In the genomic region with DNA sequence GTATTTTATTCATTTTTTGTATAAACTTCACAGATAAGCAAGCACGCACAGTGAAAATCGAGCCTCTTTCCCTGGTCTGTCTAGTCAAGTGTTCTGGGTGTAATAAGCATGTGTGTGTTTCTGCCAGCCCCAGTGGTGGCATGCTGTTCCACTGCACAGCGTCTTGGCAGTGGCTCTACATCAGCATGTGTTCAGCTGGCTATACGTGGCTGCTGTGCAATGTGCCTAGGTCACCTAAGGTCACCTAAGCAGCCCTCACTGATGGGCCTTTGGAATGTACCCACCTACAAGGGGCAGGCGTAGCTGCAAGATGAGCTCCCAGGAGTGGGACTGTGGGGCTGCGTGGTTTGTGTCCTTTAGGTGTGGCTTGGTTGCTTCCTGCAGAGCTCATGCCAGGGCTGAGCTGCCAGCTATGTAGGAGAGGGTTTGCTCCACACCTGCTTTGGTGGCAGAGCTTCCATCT, we compare ENCODE assay signal across 8 cellular contexts. TPM values are rescaled to one million over a fixed set of nuclear protein-coding genes. Genes with fewer than 3 reads are reported as not detected.
DNase-seq lines count a peak whose midpoint lies in the region; ATAC-seq and TF ChIP-seq lines count a peak whose summit lies in the region.
"Had no signal": no experiment of that assay in that cellular context is flagged by ENCODE, and none has a peak within 500 bp of the region (broad histone marks: within the 10 kb centered on the region; RNA-seq: fewer than 3 reads in every experiment).

No MANE protein-coding gene starts in this region.

- H3K27me3 ChIP-seq in brain microvascular endothelial cell (replicated peaks) = no peaks in the 10 kb centered on the region

- no peak overlapping the region for H3K4me3 ChIP-seq in brain microvascular endothelial cell (ENCODE audit: low read depth, low read length)

- peak overlapping the region; percentile 80 for H3K27ac Mint-ChIP-seq in stimulated activated memory B cell treated with anti-CD40 and anti-IgM and Interleukin-4, amounts not matched to agents 10 μg/mL and 1 μg/mL and 100 μg/mL, for 72 hours

- peaks cover under 1% of the 10 kb centered on the region for H3K36me3 ChIP-seq in brain microvascular endothelial cell (replicated peaks)

- TF ChIP-seq CTCF in VCaP (conservative IDR thresholded peaks at IDR 0.05) = no peak
- TF ChIP-seq CTCF in brain microvascular endothelial cell (IDR thresholded peaks at IDR 0.05; ENCODE audit: low read depth, low read length, missing control alignments) = no peak

- H3K27me3 Mint-ChIP-seq in stimulated activated memory B cell treated with anti-CD40 and anti-IgM and Interleukin-4, amounts not matched to agents 10 μg/mL and 1 μg/mL and 100 μg/mL, for 72 hours = no peaks in the 10 kb centered on the region

- H3K4me1 Mint-ChIP-seq in stimulated activated memory B cell treated with anti-CD40 and anti-IgM and Interleukin-4, amounts not matched to agents 10 μg/mL and 1 μg/mL and 100 μg/mL, for 72 hours = peaks cover 83% of the 10 kb centered on the region

- DNase-seq in left lobe of liver (ENCODE audit: low spot score) (no peak), brain microvascular endothelial cell (no peak)
- DNase-seq: NCI-H524 had no signal

- H3K27ac ChIP-seq in VCaP (peak overlapping the region; percentile 96), brain microvascular endothelial cell (no peak overlapping the region)

- H3K4me3 Mint-ChIP-seq in stimulated activated memory B cell treated with anti-CD40 and anti-IgM and Interleukin-4, amounts not matched to agents 10 μg/mL and 1 μg/mL and 100 μg/mL, for 72 hours = peak overlapping the region; percentile 56

- no peaks in the 10 kb centered on the region for H3K9me3 Mint-ChIP-seq in stimulated activated memory B cell treated with anti-CD40 and anti-IgM and Interleukin-4, amounts not matched to agents 10 μg/mL and 1 μg/mL and 100 μg/mL, for 72 hours

- TF ChIP-seq RAD21 in Ishikawa (IDR thresholded peaks at IDR 0.05; ENCODE audit: low read depth) = no peak

- in situ Hi-C loops in brain microvascular endothelial cell (cut with HindIII; ENCODE audit: low pct_ligation_motif_present, low sequenced_read_pairs) = no loop called here

- peaks cover 38% of the 10 kb centered on the region for H3K36me3 Mint-ChIP-seq in stimulated activated memory B cell treated with anti-CD40 and anti-IgM and Interleukin-4, amounts not matched to agents 10 μg/mL and 1 μg/mL and 100 μg/mL, for 72 hours

- ATAC-seq in left lobe of liver = peak; percentile 47
- no peak for ATAC-seq in stimulated activated memory B cell treated with anti-CD40 and anti-IgM and Interleukin-4, amounts not matched to agents 10 μg/mL and 1 μg/mL and 100 μg/mL, for 72 hours
- ATAC-seq in HG02642 (IDR thresholded peaks at IDR 0.05; ENCODE audit: poor library complexity, unreplicated experiment) = no peak
- no peak for ATAC-seq in GM21367 (IDR thresholded peaks at IDR 0.05; ENCODE audit: unreplicated experiment)

- TF ChIP-seq EP300 in Ishikawa (IDR thresholded peaks at IDR 0.05; ENCODE audit: borderline replicate concordance) = no peak

TF ChIP-seq in Ishikawa, 13 proteins besides CTCF, POLR2A, EP300 and RAD21:
- TF ChIP-seq, protein P1, sequence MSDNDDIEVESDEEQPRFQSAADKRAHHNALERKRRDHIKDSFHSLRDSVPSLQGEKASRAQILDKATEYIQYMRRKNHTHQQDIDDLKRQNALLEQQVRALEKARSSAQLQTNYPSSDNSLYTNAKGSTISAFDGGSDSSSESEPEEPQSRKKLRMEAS (IDR thresholded peaks at IDR 0.05) = 0 out of 2 replicates have a peak, but pooled peaks have one; percentile 16
- TF ChIP-seq FOXM1 (IDR thresholded peaks at IDR 0.05; ENCODE audit: borderline replicate concordance, low read depth) = no peak

RNA-seq across cellular contexts. Expression of a gene that starts 4.9 kb away (rescaled TPM):
- total RNA-seq in left lobe of liver = 30.7 TPM
